ENCODE assay signal across 1 cellular context in genomic region chr11:28636033-28636432, GRCh38.
TF ChIP-seq lines count a peak whose summit lies in the region.

No MANE protein-coding gene starts in this region.

TF ChIP-seq in H1, 55 proteins besides CTCF, POLR2A, EP300 and RAD21:
- TF ChIP-seq CHD7 (IDR thresholded peaks at IDR 0.05; ENCODE audit: insufficient replicate concordance, low read length) (no peak), TEAD4 (IDR thresholded peaks at IDR 0.05; ENCODE audit: low read depth, low read length) (0 out of 2 replicates have a peak, but pooled peaks have one; percentile 7)
